In the genomic region with DNA sequence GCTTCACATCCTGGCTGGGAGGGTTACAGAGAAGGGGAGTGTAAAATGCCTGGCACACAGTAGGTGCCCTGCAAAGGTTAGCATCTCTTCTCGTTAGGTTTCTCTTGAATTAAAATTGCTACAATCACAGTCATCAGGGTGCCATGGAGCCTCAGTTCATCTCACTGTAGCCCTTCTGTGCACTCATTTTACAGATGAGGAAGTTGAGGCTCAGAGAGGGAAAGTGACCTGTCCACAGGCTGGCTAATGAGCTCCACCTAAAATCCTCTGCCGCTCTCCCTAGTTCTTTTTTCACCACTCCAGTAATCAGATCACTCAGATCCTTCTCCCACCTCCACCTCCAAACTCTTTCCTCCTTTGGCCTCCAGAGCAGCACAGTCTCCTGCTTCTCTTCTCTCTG, we compare ENCODE assay signal across 1 cellular context.
TF ChIP-seq lines count a peak whose summit lies in the region.

No MANE protein-coding gene starts in this region.

TF ChIP-seq in HepG2, 621 proteins besides CTCF, POLR2A, EP300 and RAD21:
- TF ChIP-seq ZNF629 (CRISPR knock-in tag; conservative IDR thresholded peaks at IDR 0.05) (peak; percentile 41; the same call in 1 of the 2 replicates), HHEX (CRISPR knock-in tag; IDR thresholded peaks at IDR 0.05) (no peak)
- TF ChIP-seq, protein P1, sequence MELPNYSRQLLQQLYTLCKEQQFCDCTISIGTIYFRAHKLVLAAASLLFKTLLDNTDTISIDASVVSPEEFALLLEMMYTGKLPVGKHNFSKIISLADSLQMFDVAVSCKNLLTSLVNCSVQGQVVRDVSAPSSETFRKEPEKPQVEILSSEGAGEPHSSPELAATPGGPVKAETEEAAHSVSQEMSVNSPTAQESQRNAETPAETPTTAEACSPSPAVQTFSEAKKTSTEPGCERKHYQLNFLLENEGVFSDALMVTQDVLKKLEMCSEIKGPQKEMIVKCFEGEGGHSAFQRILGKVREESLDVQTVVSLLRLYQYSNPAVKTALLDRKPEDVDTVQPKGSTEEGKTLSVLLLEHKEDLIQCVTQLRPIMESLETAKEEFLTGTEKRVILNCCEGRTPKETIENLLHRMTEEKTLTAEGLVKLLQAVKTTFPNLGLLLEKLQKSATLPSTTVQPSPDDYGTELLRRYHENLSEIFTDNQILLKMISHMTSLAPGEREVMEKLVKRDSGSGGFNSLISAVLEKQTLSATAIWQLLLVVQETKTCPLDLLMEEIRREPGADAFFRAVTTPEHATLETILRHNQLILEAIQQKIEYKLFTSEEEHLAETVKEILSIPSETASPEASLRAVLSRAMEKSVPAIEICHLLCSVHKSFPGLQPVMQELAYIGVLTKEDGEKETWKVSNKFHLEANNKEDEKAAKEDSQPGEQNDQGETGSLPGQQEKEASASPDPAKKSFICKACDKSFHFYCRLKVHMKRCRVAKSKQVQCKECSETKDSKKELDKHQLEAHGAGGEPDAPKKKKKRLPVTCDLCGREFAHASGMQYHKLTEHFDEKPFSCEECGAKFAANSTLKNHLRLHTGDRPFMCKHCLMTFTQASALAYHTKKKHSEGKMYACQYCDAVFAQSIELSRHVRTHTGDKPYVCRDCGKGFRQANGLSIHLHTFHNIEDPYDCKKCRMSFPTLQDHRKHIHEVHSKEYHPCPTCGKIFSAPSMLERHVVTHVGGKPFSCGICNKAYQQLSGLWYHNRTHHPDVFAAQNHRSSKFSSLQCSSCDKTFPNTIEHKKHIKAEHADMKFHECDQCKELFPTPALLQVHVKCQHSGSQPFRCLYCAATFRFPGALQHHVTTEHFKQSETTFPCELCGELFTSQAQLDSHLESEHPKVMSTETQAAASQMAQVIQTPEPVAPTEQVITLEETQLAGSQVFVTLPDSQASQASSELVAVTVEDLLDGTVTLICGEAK (IDR thresholded peaks at IDR 0.05) = no peak
- TF ChIP-seq, protein P1 (CRISPR knock-in tag; IDR thresholded peaks at IDR 0.05) = no peak
